ENCODE assay signal across 16 cellular contexts in the genomic region with DNA sequence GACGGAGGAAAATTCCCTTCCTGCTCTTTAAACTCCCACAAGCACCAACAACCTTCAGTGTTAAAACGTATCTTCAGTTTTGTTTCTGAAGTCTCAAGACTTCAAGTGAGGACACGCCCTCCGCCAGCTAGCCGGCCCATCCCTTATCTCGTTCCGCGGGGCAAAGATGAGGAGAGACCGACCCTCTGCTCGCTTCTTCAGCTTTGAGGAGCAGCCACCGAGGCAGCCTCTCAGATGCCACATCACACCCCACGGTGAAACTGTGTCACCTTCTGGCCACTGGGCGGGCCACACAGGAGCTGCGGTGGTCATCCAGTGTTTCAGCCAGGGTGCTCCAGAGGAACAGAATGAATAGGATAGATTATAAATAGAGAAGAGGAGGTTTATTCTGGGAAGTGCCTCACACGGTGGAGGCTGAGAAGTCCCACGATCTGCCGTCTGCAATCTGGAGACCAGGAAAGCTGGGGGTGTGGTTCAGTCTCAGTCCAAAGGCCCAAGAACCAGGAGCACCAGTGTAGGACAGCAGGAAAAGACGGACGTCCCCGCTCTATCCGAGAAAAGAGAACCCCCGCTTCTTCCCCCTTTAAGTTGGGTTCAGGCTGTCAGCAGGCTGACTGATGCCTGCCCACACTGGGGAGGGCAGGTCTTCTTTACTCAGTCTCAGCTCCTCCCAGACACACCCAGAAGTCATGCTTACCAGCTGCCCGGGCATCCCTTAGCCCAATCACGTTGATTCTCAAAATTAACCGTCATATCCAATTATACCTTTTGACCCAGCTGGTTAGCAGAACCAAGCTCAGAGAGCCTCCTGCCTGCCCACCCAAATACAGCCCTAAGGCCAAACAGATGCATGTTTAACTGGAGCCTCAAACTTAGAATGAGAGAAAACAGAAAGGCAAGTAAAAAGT.
DNase-seq lines count a peak whose midpoint lies in the region; ATAC-seq and TF ChIP-seq lines count a peak whose summit lies in the region.
"Had no signal": no experiment of that assay in that cellular context is flagged by ENCODE, and none has a peak within 500 bp of the region (broad histone marks: within the 10 kb centered on the region; RNA-seq: fewer than 3 reads in every experiment).

No MANE protein-coding gene starts in this region.

- peaks cover 74 to 82% of the 10 kb centered on the region in 2 donors for H3K4me1 Mint-ChIP-seq in immature natural killer cell
- H3K4me1 Mint-ChIP-seq in naive thymus-derived CD8-positive, alpha-beta T cell = peaks cover 0 to 26% (median 2%) of the 10 kb centered on the region in 4 donors

- no peak overlapping the region for H3K4me3 ChIP-seq in vagina
- H3K4me3 ChIP-seq: tibial artery had no signal

- POLR2A ChIA-PET in naive thymus-derived CD8-positive, alpha-beta T cell (lab: Charles Lee) = no interaction called here

- H3K27ac Mint-ChIP-seq in immature natural killer cell = peak overlapping the region; percentile 96 to 100 (median 98)
- peak overlapping the region in 4 of 10 donors; percentile 71 to 80 (median 76) for H3K27ac Mint-ChIP-seq in naive thymus-derived CD8-positive, alpha-beta T cell

- peak overlapping the region; percentile 93 to 100 (median 98) for H3K4me3 Mint-ChIP-seq in immature natural killer cell
- peak overlapping the region in 4 of 10 donors; percentile 25 to 87 (median 64) for H3K4me3 Mint-ChIP-seq in naive thymus-derived CD8-positive, alpha-beta T cell

- TF ChIP-seq POLR2A in vagina (IDR thresholded peaks at IDR 0.05) = no peak

- no peak for TF ChIP-seq CTCF in vagina (IDR thresholded peaks at IDR 0.05)

- no peaks in the 10 kb centered on the region for H3K9me3 ChIP-seq in vagina
- H3K9me3 ChIP-seq: heart left ventricle, tibial artery had no signal

- peak; percentile 32 for ATAC-seq in left ventricle myocardium superior
- no peak for ATAC-seq in naive thymus-derived CD8-positive, alpha-beta T cell
- ATAC-seq: heart left ventricle had no signal

- peaks cover 8% of the 10 kb centered on the region for H3K4me1 ChIP-seq in vagina

- peaks cover 2 to 12% (median 12%) of the 10 kb centered on the region in 3 donors for H3K27me3 Mint-ChIP-seq in immature natural killer cell (ENCODE audit: low read depth in 3 of 3)
- peaks cover 0 to 3% (median 0%) of the 10 kb centered on the region in 5 donors for H3K27me3 Mint-ChIP-seq in naive thymus-derived CD8-positive, alpha-beta T cell

- peaks cover 18 to 30% (median 24%) of the 10 kb centered on the region in 3 donors for H3K36me3 Mint-ChIP-seq in immature natural killer cell
- no peaks in the 10 kb centered on the region for H3K36me3 Mint-ChIP-seq in naive thymus-derived CD8-positive, alpha-beta T cell

- no peak for DNase-seq in left ventricle myocardium superior
- DNase-seq in cardiac septum (ENCODE audit: low spot score) = no peak
- peak; percentile 24 for DNase-seq in T-helper 22 cell (ENCODE audit: low read depth)
- peak; percentile 60 to 73 (median 71) for DNase-seq in immature natural killer cell
- DNase-seq in vagina (ENCODE audit: extremely low spot score in 2 of 2) = peak; percentile 16 to 72
- DNase-seq in NCI-H510A treated with DMSO at 0.1 percent for 48 hours (lab: John Stamatoyannopoulos, UW) = no peak
- DNase-seq in naive thymus-derived CD8-positive, alpha-beta T cell = no peak
- no peak for DNase-seq in H4 (ENCODE audit: low spot score)
- DNase-seq: heart left ventricle; kidney glomerular epithelial cell; NCI-H1930; NCI-H526 treated with DMSO at 0.1 percent for 48 hours; stimulated activated CD4-positive, alpha-beta T cell treated with anti-CD3 and anti-CD28 coated beads, Interleukin-2, amount 100 ng/mL, for 24 hours; T-helper 1 cell; tibial artery had no signal

- H3K36me3 ChIP-seq in vagina = no peaks in the 10 kb centered on the region
- H3K36me3 ChIP-seq: heart left ventricle, tibial artery had no signal

- no peaks in the 10 kb centered on the region for H3K27me3 ChIP-seq in vagina
- H3K27me3 ChIP-seq: tibial artery had no signal

- intact Hi-C loops in left ventricle myocardium superior (cut with micrococcal nuclease) = no loop called here
- intact Hi-C loops in cardiac septum (cut with DNase I) = no loop called here
- intact Hi-C loops in vagina (cut with DNase I) = no loop called here

- no peak overlapping the region for H3K27ac ChIP-seq in vagina
- H3K27ac ChIP-seq: heart left ventricle, RWPE1, tibial artery had no signal

- H3K9me3 Mint-ChIP-seq in immature natural killer cell = no peaks in the 10 kb centered on the region
- H3K9me3 Mint-ChIP-seq in naive thymus-derived CD8-positive, alpha-beta T cell = no peaks in the 10 kb centered on the region

Comparison
In these comparisons a context has a peak if more than half of its experiments do, and no peak if none do; other contexts are left out.
1. DNase-seq: peak in T-helper 22 cell (single experiment), immature natural killer cell (3 of 3) and vagina (2 of 2); none in left ventricle myocardium superior (single experiment), cardiac septum (single experiment), NCI-H510A treated with DMSO at 0.1 percent for 48 hours (single experiment), naive thymus-derived CD8-positive, alpha-beta T cell (0 of 10) and H4 (single experiment).